In the genomic region with DNA sequence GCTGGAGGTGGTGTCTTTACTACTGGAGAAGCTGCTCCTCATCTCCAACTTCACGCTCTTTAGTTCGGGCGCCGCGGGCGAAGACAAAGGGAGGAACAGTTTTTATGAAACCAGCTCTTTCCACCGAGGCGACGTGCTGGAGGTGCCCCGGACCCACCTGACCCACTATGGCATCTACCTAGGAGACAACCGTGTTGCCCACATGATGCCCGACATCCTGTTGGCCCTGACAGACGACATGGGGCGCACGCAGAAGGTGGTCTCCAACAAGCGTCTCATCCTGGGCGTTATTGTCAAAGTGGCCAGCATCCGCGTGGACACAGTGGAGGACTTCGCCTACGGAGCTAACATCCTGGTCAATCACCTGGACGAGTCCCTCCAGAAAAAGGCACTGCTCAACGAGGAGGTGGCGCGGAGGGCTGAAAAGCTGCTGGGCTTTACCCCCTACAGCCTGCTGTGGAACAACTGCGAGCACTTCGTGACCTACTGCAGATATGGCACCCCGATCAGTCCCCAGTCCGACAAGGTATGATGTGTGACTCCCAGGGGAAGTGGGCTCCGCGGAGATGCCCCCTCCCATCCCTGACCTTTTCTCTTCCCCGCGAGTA, we compare ENCODE assay signal across 8 cellular contexts. TPM values are rescaled to one million over a fixed set of nuclear protein-coding genes. Genes with fewer than 3 reads are reported as not detected.
DNase-seq lines count a peak whose midpoint lies in the region; ATAC-seq and TF ChIP-seq lines count a peak whose summit lies in the region.

No MANE protein-coding gene starts in this region.

- no peak for ATAC-seq in HCT116
- no peak for ATAC-seq in activated CD8-positive, alpha-beta T cell treated with anti-CD3 and anti-CD28 coated beads, Interleukin-2, amount 10 ng/mL, durations not matched to agents 7 days and 5 days
- no peak for ATAC-seq in gastrocnemius medialis

- TF ChIP-seq RAD21 in HCT116 (IDR thresholded peaks at IDR 0.05; ENCODE audit: low read depth): no peak

- no peaks in the 10 kb centered on the region for H3K79me2 ChIP-seq in HCT116 (ENCODE audit: insufficient read depth, low read length)

- H3K27me3 ChIP-seq in HCT116 (ENCODE audit: insufficient read depth, low read length): no peaks in the 10 kb centered on the region
- H3K27me3 ChIP-seq in iPS DF 6.9 (ENCODE audit: control insufficient read depth, insufficient read depth, low read length): peaks cover 10% of the 10 kb centered on the region; the same call in 1 of the 2 replicates
- peaks cover 42 to 50% (median 48%) of the 10 kb centered on the region in 3 donors for H3K27me3 ChIP-seq in gastrocnemius medialis

- peak overlapping the region; percentile 88 for H3K4me2 ChIP-seq in HCT116 (ENCODE audit: low read length)

- H3K4me3 ChIP-seq in HCT116 (replicated peaks in 1 of 2; ENCODE audit: low read depth in 1 of 2, low read length in 2 of 2) (peak overlapping the region; percentile 65 to 68), iPS DF 6.9 (ENCODE audit: low read length) (peak overlapping the region; percentile 85), gastrocnemius medialis (peak overlapping the region; percentile 40 to 57 (median 50))

- no CpG with 5 or more reads among the region's 33 CpGs for WGBS in iPS DF 6.9 (ENCODE audit: insufficient coverage, insufficient read length)

- RAD21 ChIA-PET in HCT116 (lab: Charles Lee; ENCODE audit: low non-redundant PET in 1 of 2, low total read pairs in 2 of 2, uncharacterized antibody in 2 of 2, unreplicated experiment in 2 of 2): interaction anchor here in 1 of 2 experiments (0.8 kb wide), 1 partner anchor 35 kb away, joined by 3 read pairs; no protein-coding TSS in a partner anchor

- no peak for TF ChIP-seq POLR2A in HCT116 (IDR thresholded peaks at IDR 0.05; ENCODE audit: borderline replicate concordance, extremely low read depth, insufficient read depth, insufficient read length)
- no peak for TF ChIP-seq POLR2A in gastrocnemius medialis (IDR thresholded peaks at IDR 0.05)

- no peak overlapping the region for H3K27ac Mint-ChIP-seq in activated CD8-positive, alpha-beta T cell treated with anti-CD3 and anti-CD28 coated beads, Interleukin-2, amount 10 ng/mL, durations not matched to agents 7 days and 5 days

- TF ChIP-seq CTCF in HCT116 (IDR thresholded peaks at IDR 0.05 in 2 of 3, conservative IDR thresholded peaks at IDR 0.05 in 1 of 3; ENCODE audit: borderline replicate concordance in 1 of 3, insufficient read depth in 1 of 3, low read depth in 2 of 3, low read length in 2 of 3) (no peak), gastrocnemius medialis (IDR thresholded peaks at IDR 0.05 in 4 of 5, conservative IDR thresholded peaks at IDR 0.05 in 1 of 5) (no peak)

- no peaks in the 10 kb centered on the region for H3K36me3 Mint-ChIP-seq in activated CD8-positive, alpha-beta T cell treated with anti-CD3 and anti-CD28 coated beads, Interleukin-2, amount 10 ng/mL, durations not matched to agents 7 days and 5 days (ENCODE audit: low read depth)

- peak overlapping the region; percentile 93 for H2AFZ ChIP-seq in HCT116 (ENCODE audit: low read depth, low read length, poor library complexity, severe bottlenecking)

- peaks cover 3 to 14% of the 10 kb centered on the region in 2 experiments; a peak in 3 of 4 replicates for H3K4me1 ChIP-seq in HCT116 (ENCODE audit: control insufficient read depth in 1 of 2, insufficient read depth in 2 of 2, low read length in 2 of 2)
- peaks cover 1% of the 10 kb centered on the region; the same call in 1 of the 2 replicates for H3K4me1 ChIP-seq in iPS DF 6.9 (ENCODE audit: control insufficient read depth, insufficient read depth, low read length)
- peaks cover 0 to 3% of the 10 kb centered on the region in 2 donors for H3K4me1 ChIP-seq in gastrocnemius medialis

- peak overlapping the region; percentile 71 for H3K4me3 Mint-ChIP-seq in activated CD8-positive, alpha-beta T cell treated with anti-CD3 and anti-CD28 coated beads, Interleukin-2, amount 10 ng/mL, durations not matched to agents 7 days and 5 days

- peaks cover 61% of the 10 kb centered on the region for H3K27me3 Mint-ChIP-seq in activated CD8-positive, alpha-beta T cell treated with anti-CD3 and anti-CD28 coated beads, Interleukin-2, amount 10 ng/mL, durations not matched to agents 7 days and 5 days (ENCODE audit: low read depth)

- no peaks in the 10 kb centered on the region for H3K9me3 Mint-ChIP-seq in activated CD8-positive, alpha-beta T cell treated with anti-CD3 and anti-CD28 coated beads, Interleukin-2, amount 10 ng/mL, durations not matched to agents 7 days and 5 days (ENCODE audit: insufficient read depth)

- in situ Hi-C loops in gastrocnemius medialis (cut with MboI; ENCODE audit: low sequenced_read_pairs in 4 of 4): no loop called here

- POLR2A ChIA-PET in HCT116 (lab: Charles Lee): interaction anchor here (0.9 to 1.5 kb wide), 6 partner anchors 8 to 194 kb away, joined by 3 to 8 read pairs (median 6); a partner anchor contains a TSS
- POLR2A ChIA-PET in activated CD8-positive, alpha-beta T cell treated with anti-CD3 and anti-CD28 coated beads, Interleukin-2, amount 10 ng/mL, durations not matched to agents 7 days and 5 days (lab: Charles Lee): no interaction called here

- H3K27ac ChIP-seq in HCT116 (ENCODE audit: low read depth, low read length) (no peak overlapping the region), iPS DF 6.9 (ENCODE audit: low read length) (no peak overlapping the region), gastrocnemius medialis (no peak overlapping the region)

- BruUV-seq in HCT116 (replicated peaks; lab: Mats Ljungman, UMichigan): no TSS peak

- CTCF ChIA-PET in HCT116 (lab: Charles Lee): interaction anchor here (0.6 to 1.7 kb wide), 5 partner anchors 9 to 192 kb away, joined by 3 to 10 read pairs (median 3); no protein-coding TSS in a partner anchor
- CTCF ChIA-PET in activated CD8-positive, alpha-beta T cell treated with anti-CD3 and anti-CD28 coated beads, Interleukin-2, amount 10 ng/mL, durations not matched to agents 7 days and 5 days (lab: Charles Lee): no interaction called here

- peaks cover 15% of the 10 kb centered on the region for H3K4me1 Mint-ChIP-seq in activated CD8-positive, alpha-beta T cell treated with anti-CD3 and anti-CD28 coated beads, Interleukin-2, amount 10 ng/mL, durations not matched to agents 7 days and 5 days (ENCODE audit: low read depth)

- H3K9me3 ChIP-seq in HCT116 (ENCODE audit: control insufficient read depth in 1 of 2, insufficient read depth in 1 of 2, low read depth in 1 of 2, low read length in 2 of 2) (no peaks in the 10 kb centered on the region), iPS DF 6.9 (ENCODE audit: control insufficient read depth, insufficient read depth, low read length) (no peaks in the 10 kb centered on the region), gastrocnemius medialis (no peaks in the 10 kb centered on the region)

- peak overlapping the region; percentile 55 for H3K9ac ChIP-seq in HCT116 (ENCODE audit: low read length)

- H4K20me1 ChIP-seq in HCT116 (ENCODE audit: insufficient read depth): no peaks in the 10 kb centered on the region

- no peaks in the 10 kb centered on the region for H3K36me3 ChIP-seq in HCT116 (ENCODE audit: control insufficient read depth in 1 of 2, insufficient read depth in 2 of 2, low read length in 2 of 2)
- no peaks in the 10 kb centered on the region for H3K36me3 ChIP-seq in iPS DF 6.9 (ENCODE audit: control insufficient read depth, insufficient read depth, low read length)
- no peaks in the 10 kb centered on the region for H3K36me3 ChIP-seq in gastrocnemius medialis

- no peaks in the 10 kb centered on the region for H3K9me2 ChIP-seq in HCT116 (ENCODE audit: insufficient read depth)

- intact Hi-C loops in HCT116 (cut with micrococcal nuclease) (no loop called here), gastrocnemius medialis (cut with DNase I; ENCODE audit: low total_unique reads) (no loop called here)

- DNase-seq in HCT116 (ENCODE audit: low read depth, low spot score) (no peak), iPS DF 6.9 (ENCODE audit: low read depth, low spot score) (no peak), gastrocnemius medialis (no peak), AG08395 (ENCODE audit: low spot score) (no peak), HUDEP-2 (lab: John Stamatoyannopoulos, UW; ENCODE audit: unreplicated experiment in 76 of 76) (no peak), inferior parietal cortex (ENCODE audit: extremely low spot score) (no peak)
- DNase-seq in activated CD8-positive, alpha-beta T cell treated with anti-CD3 and anti-CD28 coated beads, Interleukin-2, amount 10 ng/mL, durations not matched to agents 7 days and 5 days: no peak
- DNase-seq in stimulated activated CD4-positive, alpha-beta T cell treated with anti-CD3 and anti-CD28 coated beads, Interleukin-4, amount 100 ng/mL, for 4 hours: no peak

TF ChIP-seq in HCT116, 20 proteins besides CTCF, POLR2A, EP300 and RAD21:
- TF ChIP-seq EZH2 (IDR thresholded peaks at IDR 0.05) (no peak), FOSL1 (IDR thresholded peaks at IDR 0.05; ENCODE audit: low read depth) (no peak), POLR2AphosphoS5 (IDR thresholded peaks at IDR 0.05; ENCODE audit: low read depth, low read length) (no peak), EGR1 (IDR thresholded peaks at IDR 0.05; ENCODE audit: low read depth) (no peak), ZFX (IDR thresholded peaks at IDR 0.05) (no peak), CEBPB (IDR thresholded peaks at IDR 0.05; ENCODE audit: low read depth) (no peak), SRF (IDR thresholded peaks at IDR 0.05; ENCODE audit: low read depth) (no peak), ZNF274 (IDR thresholded peaks at IDR 0.05; ENCODE audit: low read depth, low read length) (no peak), ELF1 (IDR thresholded peaks at IDR 0.05; ENCODE audit: borderline replicate concordance, low read depth) (no peak), SP1 (IDR thresholded peaks at IDR 0.05; ENCODE audit: low read depth) (no peak)
TF ChIP-seq in HCT116: peak in this region for 0.

RNA-seq across cellular contexts. Expression of a gene that starts 0.6 kb away (rescaled TPM):
- 3.8 TPM for total RNA-seq in HCT116 (2021; ENCODE audit: unreplicated experiment)
- 2.5 and 3.1 TPM in 2 replicates for polyA plus RNA-seq in HCT116 (2012)
- total RNA-seq in activated CD8-positive, alpha-beta T cell treated with anti-CD3 and anti-CD28 coated beads, Interleukin-2, amount 10 ng/mL, durations not matched to agents 7 days and 5 days: not detected
- total RNA-seq in gastrocnemius medialis: not detected

RNA-seq across cellular contexts. Expression of a gene that starts 36.6 kb away (rescaled TPM):
- total RNA-seq in HCT116 (2021; ENCODE audit: unreplicated experiment) (0.39 TPM), gastrocnemius medialis (not detected)
- polyA plus RNA-seq in HCT116 (2012): 0.06 and 0.13 TPM in 2 replicates
- total RNA-seq in activated CD8-positive, alpha-beta T cell treated with anti-CD3 and anti-CD28 coated beads, Interleukin-2, amount 10 ng/mL, durations not matched to agents 7 days and 5 days: not detected
